In genomic region chr9:23669776-23670175, GRCh38 we compare ENCODE assay signal across 21 cellular contexts.
DNase-seq lines count a peak whose midpoint lies in the region; ATAC-seq lines count a peak whose summit lies in the region.
"Had no signal": no experiment of that assay in that cellular context is flagged by ENCODE, and none has a peak within 500 bp of the region (broad histone marks: within the 10 kb centered on the region; RNA-seq: fewer than 3 reads in every experiment).

No MANE protein-coding gene starts in this region.

- peak; percentile 60 for DNase-seq in NCI-H1694 (lab: John Stamatoyannopoulos, UW)
- peak; percentile 75 to 94 for DNase-seq in NCI-H524 (lab: John Stamatoyannopoulos, UW)
- DNase-seq in cerebellar cortex (ENCODE audit: low spot score) = peak; percentile 98
- no peak for DNase-seq in NCI-H1417 treated with DMSO at 0.1 percent for 48 hours (lab: John Stamatoyannopoulos, UW)
- no peak for DNase-seq in AML-193 (lab: John Stamatoyannopoulos, UW)
- DNase-seq in CD1c-positive myeloid dendritic cell (ENCODE audit: extremely low spot score) = no peak
- DNase-seq: CD4-positive, CD25-positive, alpha-beta regulatory T cell; GDM1; HFFc6; NCI-H1048; NCI-H1417; NCI-H187 treated with DMSO at 0.1 percent for 48 hours; NCI-H748 treated with DMSO at 0.1 percent for 48 hours; PC-9; SJCRH30; T-helper 17 cell had no signal

- no peak for ATAC-seq in GM19324 (IDR thresholded peaks at IDR 0.05; ENCODE audit: low FRiP score, unreplicated experiment)
- ATAC-seq: GM12878, GM23338, Right ventricle myocardium inferior, SK-N-SH treated with all-trans-retinoic acid at 6 μM for 48 hours, T-helper 17 cell had no signal

Comparison
In these comparisons a context has a peak if more than half of its experiments do, and no peak if none do; other contexts are left out.
1. DNase-seq: peak in NCI-H1694 (single experiment), NCI-H524 (2 of 2) and cerebellar cortex (single experiment); none in NCI-H1417 treated with DMSO at 0.1 percent for 48 hours (single experiment), AML-193 (0 of 2) and CD1c-positive myeloid dendritic cell (single experiment).